ENCODE assay signal across 11 cellular contexts in genomic region chr15:93476491-93477176, GRCh38.
"Had no signal": no experiment of that assay in that cellular context is flagged by ENCODE, and none has a peak within 500 bp of the region (broad histone marks: within the 10 kb centered on the region; RNA-seq: fewer than 3 reads in every experiment).

No MANE protein-coding gene starts in this region.

- H3K36me3 ChIP-seq: SJCRH30, thoracic aorta had no signal

- H3K36me3 Mint-ChIP-seq: activated naive CD8-positive, alpha-beta T cell; stimulated activated effector memory CD8-positive, alpha-beta T cell treated with anti-CD3 and anti-CD28 coated beads, Interleukin-12 subunit alpha, Interleukin-12 subunit beta, amount 100 ng/mL, for 72 hours had no signal

- H3K4me3 ChIP-seq: SJCRH30, thoracic aorta had no signal

- H3K27me3 ChIP-seq: SJCRH30 had no signal

- H3K27ac ChIP-seq: SJCRH30, thoracic aorta had no signal

- H3K4me1 Mint-ChIP-seq: activated CD4-positive, alpha-beta T cell treated with anti-CD3 and anti-CD28 coated beads, Interleukin-2, amount 10 ng/mL, durations not matched to agents 7 days and 5 days; stimulated activated effector memory CD8-positive, alpha-beta T cell treated with anti-CD3 and anti-CD28 coated beads, Interleukin-12 subunit alpha, Interleukin-12 subunit beta, amount 100 ng/mL, for 72 hours had no signal

- H3K9me3 ChIP-seq: thoracic aorta had no signal

- H3K9me3 Mint-ChIP-seq: activated CD4-positive, alpha-beta T cell treated with anti-CD3 and anti-CD28 coated beads, Interleukin-2, amount 10 ng/mL, durations not matched to agents 7 days and 5 days; stimulated activated effector memory CD8-positive, alpha-beta T cell treated with anti-CD3 and anti-CD28 coated beads, Interleukin-12 subunit alpha, Interleukin-12 subunit beta, amount 100 ng/mL, for 72 hours; T-helper 2 cell treated with Interferon-gamma antibody and Interleukin-4, amounts not matched to agents 5 μg/mL and 100 μg/mL, for 36 hours had no signal

- H3K4me3 Mint-ChIP-seq: activated CD4-positive, alpha-beta T cell treated with anti-CD3 and anti-CD28 coated beads, Interleukin-2, amount 10 ng/mL, durations not matched to agents 7 days and 5 days; activated naive CD8-positive, alpha-beta T cell; nephron; stimulated activated effector memory CD8-positive, alpha-beta T cell treated with anti-CD3 and anti-CD28 coated beads, Interleukin-12 subunit alpha, Interleukin-12 subunit beta, amount 100 ng/mL, for 72 hours; T-helper 2 cell treated with Interferon-gamma antibody and Interleukin-4, amounts not matched to agents 5 μg/mL and 100 μg/mL, for 36 hours had no signal

- ATAC-seq: stimulated activated effector memory CD8-positive, alpha-beta T cell treated with anti-CD3 and anti-CD28 coated beads, Interleukin-12 subunit alpha, Interleukin-12 subunit beta, amount 100 ng/mL, for 72 hours had no signal

- H3K27ac Mint-ChIP-seq: activated CD4-positive, alpha-beta T cell treated with anti-CD3 and anti-CD28 coated beads, Interleukin-2, amount 10 ng/mL, durations not matched to agents 7 days and 5 days; activated naive CD8-positive, alpha-beta T cell; nephron; stimulated activated effector memory CD8-positive, alpha-beta T cell treated with anti-CD3 and anti-CD28 coated beads, Interleukin-12 subunit alpha, Interleukin-12 subunit beta, amount 100 ng/mL, for 72 hours; T-helper 2 cell treated with Interferon-gamma antibody and Interleukin-4, amounts not matched to agents 5 μg/mL and 100 μg/mL, for 36 hours had no signal

- H3K27me3 Mint-ChIP-seq: activated CD4-positive, alpha-beta T cell treated with anti-CD3 and anti-CD28 coated beads, Interleukin-2, amount 10 ng/mL, durations not matched to agents 7 days and 5 days; activated naive CD8-positive, alpha-beta T cell had no signal

- DNase-seq: activated CD4-positive, alpha-beta T cell treated with anti-CD3 and anti-CD28 coated beads, Interleukin-2, amount 10 ng/mL, durations not matched to agents 7 days and 5 days; activated CD8-positive, alpha-beta memory T cell treated with anti-CD3 and anti-CD28 coated beads, Interleukin-2, amount 50 U/mL, for 48 hours; activated gamma-delta T cell treated with Interleukin-2 at 50 U/mL for 16 hours; amniotic stem cell; retina; SJCRH30 had no signal
